In genomic region chr22:19940536-19941364, GRCh38 we compare ENCODE assay signal across 9 cellular contexts. TPM values are rescaled to one million over a fixed set of nuclear protein-coding genes. Genes with fewer than 3 reads are reported as not detected.
DNase-seq lines count a peak whose midpoint lies in the region; ATAC-seq, FAIRE-seq and TF ChIP-seq lines count a peak whose summit lies in the region.
"Had no signal": no experiment of that assay in that cellular context is flagged by ENCODE, and none has a peak within 500 bp of the region (broad histone marks: within the 10 kb centered on the region; RNA-seq: fewer than 3 reads in every experiment).

No MANE protein-coding gene starts in this region.

- peaks cover 21% of the 10 kb centered on the region for H3K36me3 Mint-ChIP-seq in memory B cell

- ATAC-seq in Right ventricle myocardium superior (ENCODE audit: poor library complexity) (no peak), memory B cell (ENCODE audit: low read depth) (no peak)

- H3K27me3 Mint-ChIP-seq in memory B cell, result no peaks in the 10 kb centered on the region

- DNase-seq in Right ventricle myocardium superior, result peak; percentile 44
- no peak for DNase-seq in cardiac septum (ENCODE audit: low spot score)
- DNase-seq in astrocyte of the spinal cord (ENCODE audit: low read depth, low spot score), result no peak
- no peak for DNase-seq in memory B cell (ENCODE audit: low spot score in 2 of 2)
- no peak for DNase-seq in uterus
- no peak for DNase-seq in stimulated activated CD4-positive, alpha-beta T cell treated with anti-CD3 and anti-CD28 coated beads, Interleukin-15, amount 100 ng/mL, for 24 hours
- DNase-seq in HPDE6-E6E7 (ENCODE audit: extremely low spot score), result no peak
- DNase-seq in GM12891 (ENCODE audit: insufficient read length, low spot score), result no peak

- peak overlapping the region; percentile 94 for H3K4me3 Mint-ChIP-seq in memory B cell

- H3K4me3 ChIP-seq in astrocyte of the spinal cord (ENCODE audit: low read depth, low read length) (peak overlapping the region; percentile 83), uterus (peak overlapping the region; percentile 68 to 73)

- intact Hi-C loops in Right ventricle myocardium superior (cut with DNase I) (no loop called here), cardiac septum (cut with DNase I) (loop anchor here (5.0 kb wide), 1 partner anchor 218 kb away; the partner anchor contains the start of gene GP1BB), uterus (cut with DNase I; ENCODE audit: low total_unique reads) (no loop called here)

- TF ChIP-seq CTCF in astrocyte of the spinal cord (IDR thresholded peaks at IDR 0.05; ENCODE audit: low read depth, low read length) (no peak), uterus (IDR thresholded peaks at IDR 0.05) (no peak)

- H3K27ac Mint-ChIP-seq in memory B cell, result peak overlapping the region; percentile 94

- peaks cover 10% of the 10 kb centered on the region for H3K9me3 Mint-ChIP-seq in memory B cell

- no peaks in the 10 kb centered on the region for H3K36me3 ChIP-seq in uterus

- TF ChIP-seq POLR2A in uterus (IDR thresholded peaks at IDR 0.05), result no peak
- no peak for TF ChIP-seq POLR2A in GM12891 (IDR thresholded peaks at IDR 0.05; ENCODE audit: low read depth, low read length)

- in situ Hi-C loops in astrocyte of the spinal cord (cut with HindIII; ENCODE audit: low sequenced_read_pairs), result no loop called here

- no peak for FAIRE-seq in GM12891 (lab: Jason Lieb, UNC)
- FAIRE-seq: TTC549 had no signal

- H3K27ac ChIP-seq in uterus, result peak overlapping the region; percentile 96 to 97

- H3K4me1 ChIP-seq in uterus, result peaks cover 0 to 11% of the 10 kb centered on the region in 2 donors

- H3K4me1 Mint-ChIP-seq in memory B cell, result peaks cover 24% of the 10 kb centered on the region

- no peaks in the 10 kb centered on the region for H3K27me3 ChIP-seq in uterus

- H3K9me3 ChIP-seq in uterus, result no peaks in the 10 kb centered on the region

TF ChIP-seq in GM12891, 5 proteins besides CTCF, POLR2A, EP300 and RAD21:
- TF ChIP-seq POLR2AphosphoS5 (IDR thresholded peaks at IDR 0.05; ENCODE audit: low read depth, low read length) (no peak), TAF1 (IDR thresholded peaks at IDR 0.05; ENCODE audit: low read depth, low read length) (no peak), SPI1 (IDR thresholded peaks at IDR 0.05; ENCODE audit: low read depth, low read length) (no peak), PAX5 (IDR thresholded peaks at IDR 0.05; ENCODE audit: insufficient read depth, low read length, severe bottlenecking) (no peak), POU2F2 (IDR thresholded peaks at IDR 0.05; ENCODE audit: low read depth, low read length) (no peak)

RNA-seq across cellular contexts. Expression of gene COMT, which starts 0.8 kb away (rescaled TPM):
- total RNA-seq in Right ventricle myocardium superior, result 75.3 TPM
- total RNA-seq in cardiac septum, result 97.1 TPM
- 100 to 1,000 TPM in 2 of 4 donors, 10 to 100 TPM in 2; 88.9 to 175 (median 108) TPM for total RNA-seq in uterus
- polyA plus RNA-seq in GM12891 (2012; ENCODE audit: low read depth, missing spikeins), result 69.5 TPM

RNA-seq across cellular contexts. Expression of gene TXNRD2, which starts 0.9 kb away (rescaled TPM):
- 40.4 TPM for total RNA-seq in Right ventricle myocardium superior
- 33.3 TPM for total RNA-seq in cardiac septum
- total RNA-seq in uterus, result 10 to 100 TPM; 14.7 to 48.9 (median 25.6) TPM
- polyA plus RNA-seq in GM12891 (2012; ENCODE audit: low read depth, missing spikeins), result 13.3 TPM
